In the genomic region with DNA sequence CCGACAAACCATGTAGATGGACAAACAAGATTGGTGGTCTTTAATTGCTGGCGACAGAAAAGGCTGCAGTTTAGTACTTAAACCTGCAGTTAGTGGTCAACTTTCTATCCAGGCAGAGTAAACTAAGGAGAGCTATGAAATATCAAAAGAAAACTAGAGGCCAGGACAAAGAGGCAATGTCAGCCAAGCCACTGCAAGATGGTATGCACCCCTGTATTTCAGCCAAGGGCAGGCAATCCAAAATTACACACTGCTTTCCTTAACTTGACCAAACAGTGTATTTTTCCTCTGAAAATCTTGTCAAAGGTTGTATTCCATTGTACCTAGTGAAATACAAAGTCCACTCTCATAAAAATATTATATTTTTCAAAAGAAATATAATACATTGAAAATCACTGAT, we compare ENCODE assay signal across 25 cellular contexts. TPM values are rescaled to one million over a fixed set of nuclear protein-coding genes. Genes with fewer than 3 reads are reported as not detected.
DNase-seq lines count a peak whose midpoint lies in the region; ATAC-seq and TF ChIP-seq lines count a peak whose summit lies in the region.
"Had no signal": no experiment of that assay in that cellular context is flagged by ENCODE, and none has a peak within 500 bp of the region (broad histone marks: within the 10 kb centered on the region; RNA-seq: fewer than 3 reads in every experiment).

No MANE protein-coding gene starts in this region.

- H3K4me3 ChIP-seq in Panc1 (ENCODE audit: low read depth in 2 of 2, low read length in 2 of 2): no peak overlapping the region
- H3K4me3 ChIP-seq: BLaER1, GM23338, HAP-1 had no signal

- no peaks in the 10 kb centered on the region for H3K27me3 ChIP-seq in Panc1 (ENCODE audit: control insufficient read depth, insufficient read depth, low read length)
- H3K27me3 ChIP-seq: BLaER1 had no signal

- ATAC-seq in activated CD4-positive, alpha-beta T cell treated with anti-CD3 and anti-CD28 coated beads for 36 hours: no peak
- peak; percentile 42 for ATAC-seq in Right ventricle myocardium superior (ENCODE audit: poor library complexity)
- ATAC-seq in Right ventricle myocardium inferior: no peak
- ATAC-seq in Panc1: no peak
- no peak for ATAC-seq in activated naive CD8-positive, alpha-beta T cell treated with anti-CD3 and anti-CD28 coated beads, Interleukin-2, amount 50 U/mL, for 24 hours
- no peak for ATAC-seq in GM19452 (IDR thresholded peaks at IDR 0.05; ENCODE audit: unreplicated experiment)
- ATAC-seq in HG03354 (IDR thresholded peaks at IDR 0.05; ENCODE audit: poor library complexity, severe bottlenecking, unreplicated experiment): no peak
- ATAC-seq: GM23338 had no signal

- no peaks in the 10 kb centered on the region for H3K9me3 Mint-ChIP-seq in activated CD4-positive, alpha-beta T cell treated with anti-CD3 and anti-CD28 coated beads for 36 hours (ENCODE audit: low read depth)
- no peaks in the 10 kb centered on the region for H3K9me3 Mint-ChIP-seq in activated CD4-positive, alpha-beta T cell treated with anti-CD3 and anti-CD28 coated beads, Interleukin-2, amount 10 ng/mL, durations not matched to agents 7 days and 5 days
- H3K9me3 Mint-ChIP-seq in activated naive CD8-positive, alpha-beta T cell treated with anti-CD3 and anti-CD28 coated beads, Interleukin-2, amount 50 U/mL, for 24 hours: peaks cover 4% of the 10 kb centered on the region
- H3K9me3 Mint-ChIP-seq: CD4-positive, alpha-beta T cell; GM23338 had no signal

- no peak overlapping the region for H3K4me3 Mint-ChIP-seq in activated CD4-positive, alpha-beta T cell treated with anti-CD3 and anti-CD28 coated beads for 36 hours
- H3K4me3 Mint-ChIP-seq in activated CD4-positive, alpha-beta T cell treated with anti-CD3 and anti-CD28 coated beads, Interleukin-2, amount 10 ng/mL, durations not matched to agents 7 days and 5 days: no peak overlapping the region
- H3K4me3 Mint-ChIP-seq in activated naive CD8-positive, alpha-beta T cell treated with anti-CD3 and anti-CD28 coated beads, Interleukin-2, amount 50 U/mL, for 24 hours: no peak overlapping the region
- H3K4me3 Mint-ChIP-seq: CD4-positive, alpha-beta T cell; GM23338 had no signal

- in situ Hi-C loops in Panc1 (cut with HindIII; ENCODE audit: low pct_unique_long_range_greater_than_20kb, low sequenced_read_pairs): no loop called here

- intact Hi-C loops in activated CD4-positive, alpha-beta T cell treated with anti-CD3 and anti-CD28 coated beads for 36 hours (cut with DNase I, micrococcal nuclease): no loop called here
- intact Hi-C loops in Right ventricle myocardium superior (cut with DNase I): no loop called here
- intact Hi-C loops in Right ventricle myocardium inferior (cut with DNase I): loop anchor here (10.0 kb wide), 1 partner anchor 633 kb away; no protein-coding TSS in a partner anchor
- intact Hi-C loops in Panc1 (cut with micrococcal nuclease; ENCODE audit: unreplicated experiment): no loop called here

- no peak overlapping the region for H3K27ac ChIP-seq in Panc1 (ENCODE audit: low read length)
- H3K27ac ChIP-seq: 22Rv1, BLaER1 had no signal

- DNase-seq in activated CD4-positive, alpha-beta T cell treated with anti-CD3 and anti-CD28 coated beads for 36 hours: no peak
- DNase-seq in activated CD4-positive, alpha-beta T cell treated with anti-CD3 and anti-CD28 coated beads, Interleukin-2, amount 10 ng/mL, durations not matched to agents 7 days and 5 days: no peak
- no peak for DNase-seq in Right ventricle myocardium superior
- no peak for DNase-seq in Right ventricle myocardium inferior (ENCODE audit: missing footprints)
- no peak for DNase-seq in Panc1 (ENCODE audit: low read depth, low spot score)
- DNase-seq in activated naive CD8-positive, alpha-beta T cell treated with anti-CD3 and anti-CD28 coated beads, Interleukin-2, amount 50 U/mL, for 24 hours: no peak
- DNase-seq: ACHN; CD4-positive, alpha-beta T cell; COR-L47; DMS 273 treated with DMSO at 0.1 percent for 48 hours; DMS79 treated with DMSO at 0.1 percent for 48 hours; KG1; NCI-H1105; NCI-H146; NCI-H2029 treated with DMSO at 0.1 percent for 48 hours; NCI-H2171; NCI-H345; NCI-H526; SHP77 had no signal

- no peaks in the 10 kb centered on the region for H3K27me3 Mint-ChIP-seq in activated CD4-positive, alpha-beta T cell treated with anti-CD3 and anti-CD28 coated beads for 36 hours
- no peaks in the 10 kb centered on the region for H3K27me3 Mint-ChIP-seq in activated CD4-positive, alpha-beta T cell treated with anti-CD3 and anti-CD28 coated beads, Interleukin-2, amount 10 ng/mL, durations not matched to agents 7 days and 5 days
- H3K27me3 Mint-ChIP-seq in activated naive CD8-positive, alpha-beta T cell treated with anti-CD3 and anti-CD28 coated beads, Interleukin-2, amount 50 U/mL, for 24 hours: no peaks in the 10 kb centered on the region
- H3K27me3 Mint-ChIP-seq: CD4-positive, alpha-beta T cell had no signal

- no peak for TF ChIP-seq CTCF in Panc1 (IDR thresholded peaks at IDR 0.05)

- H3K9me3 ChIP-seq in Panc1 (ENCODE audit: control insufficient read depth, insufficient read depth, low read depth, low read length): no peaks in the 10 kb centered on the region
- H3K9me3 ChIP-seq: BLaER1, HAP-1 had no signal

- BruUV-seq in Panc1 (replicated peaks; lab: Mats Ljungman, UMichigan): TSS peak; percentile 39

- peaks cover 27% of the 10 kb centered on the region for H3K36me3 ChIP-seq in Panc1 (ENCODE audit: control insufficient read depth, insufficient read depth, low read length)

- H3K36me3 Mint-ChIP-seq in activated CD4-positive, alpha-beta T cell treated with anti-CD3 and anti-CD28 coated beads for 36 hours (ENCODE audit: low read depth): peaks cover 61% of the 10 kb centered on the region
- peaks cover 50% of the 10 kb centered on the region for H3K36me3 Mint-ChIP-seq in activated CD4-positive, alpha-beta T cell treated with anti-CD3 and anti-CD28 coated beads, Interleukin-2, amount 10 ng/mL, durations not matched to agents 7 days and 5 days (ENCODE audit: low read depth)
- H3K36me3 Mint-ChIP-seq in activated naive CD8-positive, alpha-beta T cell treated with anti-CD3 and anti-CD28 coated beads, Interleukin-2, amount 50 U/mL, for 24 hours (ENCODE audit: low read depth): peaks cover 63% of the 10 kb centered on the region

- H3K4me1 ChIP-seq in Panc1 (ENCODE audit: control insufficient read depth, insufficient read depth, low read length): no peaks in the 10 kb centered on the region
- H3K4me1 ChIP-seq: BLaER1, HAP-1 had no signal

- CTCF ChIA-PET in activated CD4-positive, alpha-beta T cell treated with anti-CD3 and anti-CD28 coated beads for 36 hours (lab: Charles Lee): no interaction called here
- CTCF ChIA-PET in activated CD4-positive, alpha-beta T cell treated with anti-CD3 and anti-CD28 coated beads, Interleukin-2, amount 10 ng/mL, durations not matched to agents 7 days and 5 days (lab: Charles Lee): interaction anchor here (0.9 to 1.7 kb wide), 2 partner anchors 10 to 196 kb away, joined by 3 to 5 read pairs; no protein-coding TSS in a partner anchor
- CTCF ChIA-PET in Panc1 (lab: Charles Lee): no interaction called here

- POLR2A ChIA-PET in activated CD4-positive, alpha-beta T cell treated with anti-CD3 and anti-CD28 coated beads for 36 hours (lab: Charles Lee): no interaction called here
- POLR2A ChIA-PET in activated CD4-positive, alpha-beta T cell treated with anti-CD3 and anti-CD28 coated beads, Interleukin-2, amount 10 ng/mL, durations not matched to agents 7 days and 5 days (lab: Charles Lee): no interaction called here
- POLR2A ChIA-PET in Panc1 (lab: Charles Lee): no interaction called here

- H3K4me1 Mint-ChIP-seq in activated CD4-positive, alpha-beta T cell treated with anti-CD3 and anti-CD28 coated beads for 36 hours: peaks cover 47% of the 10 kb centered on the region
- peaks cover 23% of the 10 kb centered on the region for H3K4me1 Mint-ChIP-seq in activated CD4-positive, alpha-beta T cell treated with anti-CD3 and anti-CD28 coated beads, Interleukin-2, amount 10 ng/mL, durations not matched to agents 7 days and 5 days
- H3K4me1 Mint-ChIP-seq in activated naive CD8-positive, alpha-beta T cell treated with anti-CD3 and anti-CD28 coated beads, Interleukin-2, amount 50 U/mL, for 24 hours: peaks cover 62% of the 10 kb centered on the region
- H3K4me1 Mint-ChIP-seq: GM23338 had no signal

- H3K27ac Mint-ChIP-seq in activated CD4-positive, alpha-beta T cell treated with anti-CD3 and anti-CD28 coated beads for 36 hours: peak overlapping the region; percentile 79
- no peak overlapping the region for H3K27ac Mint-ChIP-seq in activated CD4-positive, alpha-beta T cell treated with anti-CD3 and anti-CD28 coated beads, Interleukin-2, amount 10 ng/mL, durations not matched to agents 7 days and 5 days
- peak overlapping the region; percentile 82 for H3K27ac Mint-ChIP-seq in activated naive CD8-positive, alpha-beta T cell treated with anti-CD3 and anti-CD28 coated beads, Interleukin-2, amount 50 U/mL, for 24 hours
- H3K27ac Mint-ChIP-seq: CD4-positive, alpha-beta T cell; GM23338 had no signal

RNA-seq across cellular contexts. Expression of gene NIFK, which starts 9.3 kb away (rescaled TPM):
- 100 to 1,000 TPM; 148 to 213 TPM for total RNA-seq in activated CD4-positive, alpha-beta T cell treated with anti-CD3 and anti-CD28 coated beads for 36 hours
- total RNA-seq in activated CD4-positive, alpha-beta T cell treated with anti-CD3 and anti-CD28 coated beads, Interleukin-2, amount 10 ng/mL, durations not matched to agents 7 days and 5 days: 10 to 100 TPM; 68.2 to 90.2 TPM
- total RNA-seq in Right ventricle myocardium superior: 22.2 TPM
- total RNA-seq in Right ventricle myocardium inferior: 18.3 TPM
- total RNA-seq in Panc1 (2021; ENCODE audit: unreplicated experiment): 84.5 TPM
- polyA plus RNA-seq in Panc1 (2012; ENCODE audit: insufficient read length): 24.9 TPM

RNA-seq across cellular contexts. Expression of gene TSN, which starts 28.1 kb away (rescaled TPM):
- total RNA-seq in activated CD4-positive, alpha-beta T cell treated with anti-CD3 and anti-CD28 coated beads for 36 hours: 10 to 100 TPM; 44.0 to 71.2 TPM
- 10 to 100 TPM; 59.2 to 63.5 TPM for total RNA-seq in activated CD4-positive, alpha-beta T cell treated with anti-CD3 and anti-CD28 coated beads, Interleukin-2, amount 10 ng/mL, durations not matched to agents 7 days and 5 days
- total RNA-seq in Right ventricle myocardium superior: 32.8 TPM
- 32.1 TPM for total RNA-seq in Right ventricle myocardium inferior
- 96.0 TPM for total RNA-seq in Panc1 (2021; ENCODE audit: unreplicated experiment)
- 70.7 TPM for polyA plus RNA-seq in Panc1 (2012; ENCODE audit: insufficient read length)
